In the genomic region with DNA sequence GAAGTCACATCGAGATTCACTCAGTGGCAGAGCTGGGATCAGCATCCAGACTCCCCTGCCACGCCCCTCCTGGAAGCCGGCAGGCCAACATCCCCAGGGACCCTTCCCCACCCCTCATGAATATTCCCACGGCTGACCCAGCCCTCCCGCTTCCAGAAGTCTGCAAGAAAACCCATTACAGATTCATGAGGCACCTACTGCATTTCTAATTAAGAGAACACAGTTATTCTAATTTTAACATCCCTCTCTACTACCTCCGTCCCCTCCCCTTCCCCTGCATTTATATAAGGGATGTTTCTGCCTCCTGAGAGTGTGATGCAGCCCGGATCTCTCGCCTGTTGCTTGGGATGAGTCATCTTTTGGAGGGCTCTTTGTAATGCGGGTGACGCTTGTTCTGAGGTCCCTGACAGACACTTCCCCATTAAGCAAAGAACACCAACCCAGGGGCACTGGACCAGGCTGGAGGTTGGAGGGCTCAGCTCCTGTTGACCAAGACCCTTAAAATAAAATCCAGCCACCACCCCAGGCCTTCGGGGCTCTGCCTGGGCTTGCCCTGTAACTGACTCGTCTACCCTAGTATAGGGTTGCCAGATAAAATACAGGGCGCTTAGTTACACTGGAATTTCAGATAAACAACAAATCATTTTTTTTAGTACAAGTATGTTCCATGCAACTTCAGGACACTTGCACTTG, we compare ENCODE assay signal across 1 cellular context.
TF ChIP-seq lines count a peak whose summit lies in the region.

No MANE protein-coding gene starts in this region.

TF ChIP-seq in HEK293, 187 proteins besides CTCF, POLR2A, EP300 and RAD21 (continued from another document):
- TF ChIP-seq, protein P1, sequence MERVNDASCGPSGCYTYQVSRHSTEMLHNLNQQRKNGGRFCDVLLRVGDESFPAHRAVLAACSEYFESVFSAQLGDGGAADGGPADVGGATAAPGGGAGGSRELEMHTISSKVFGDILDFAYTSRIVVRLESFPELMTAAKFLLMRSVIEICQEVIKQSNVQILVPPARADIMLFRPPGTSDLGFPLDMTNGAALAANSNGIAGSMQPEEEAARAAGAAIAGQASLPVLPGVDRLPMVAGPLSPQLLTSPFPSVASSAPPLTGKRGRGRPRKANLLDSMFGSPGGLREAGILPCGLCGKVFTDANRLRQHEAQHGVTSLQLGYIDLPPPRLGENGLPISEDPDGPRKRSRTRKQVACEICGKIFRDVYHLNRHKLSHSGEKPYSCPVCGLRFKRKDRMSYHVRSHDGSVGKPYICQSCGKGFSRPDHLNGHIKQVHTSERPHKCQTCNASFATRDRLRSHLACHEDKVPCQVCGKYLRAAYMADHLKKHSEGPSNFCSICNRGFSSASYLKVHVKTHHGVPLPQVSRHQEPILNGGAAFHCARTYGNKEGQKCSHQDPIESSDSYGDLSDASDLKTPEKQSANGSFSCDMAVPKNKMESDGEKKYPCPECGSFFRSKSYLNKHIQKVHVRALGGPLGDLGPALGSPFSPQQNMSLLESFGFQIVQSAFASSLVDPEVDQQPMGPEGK (tag by site-specific recombination; IDR thresholded peaks at IDR 0.05), result peak; percentile 65
- TF ChIP-seq ZNF366 (tag by site-specific recombination; conservative IDR thresholded peaks at IDR 0.05) (peak; percentile 38; the same call in 1 of the 2 replicates), ZIC2 (tag by site-specific recombination; IDR thresholded peaks at IDR 0.05) (0 out of 2 replicates have a peak, but pooled peaks have one; percentile 8), ZNF292 (tag by site-specific recombination; IDR thresholded peaks at IDR 0.05; ENCODE audit: borderline replicate concordance, low read depth) (no peak), KLF1 (tag by site-specific recombination; IDR thresholded peaks at IDR 0.05) (peak; percentile 79), SCRT2 (tag by site-specific recombination; IDR thresholded peaks at IDR 0.05) (peak; percentile 99), WT1 (tag by site-specific recombination; IDR thresholded peaks at IDR 0.05) (no peak), ZFP69B (tag by site-specific recombination; IDR thresholded peaks at IDR 0.05) (no peak), SP7 (tag by site-specific recombination; IDR thresholded peaks at IDR 0.05) (peak; percentile 39; the same call in 1 of the 2 replicates), ZSCAN23 (tag by site-specific recombination; IDR thresholded peaks at IDR 0.05) (no peak), ZEB2 (tag by site-specific recombination; IDR thresholded peaks at IDR 0.05) (peak; percentile 49; the same call in 1 of the 2 replicates)
